Comparison of ENCODE assay signal across 22 cellular contexts in genomic region chr9:93801120-93801519, GRCh38.
"Had no signal": no experiment of that assay in that cellular context is flagged by ENCODE, and none has a peak within 500 bp of the region (broad histone marks: within the 10 kb centered on the region; RNA-seq: fewer than 3 reads in every experiment).

No MANE protein-coding gene starts in this region.

- H3K27me3 ChIP-seq: foreskin keratinocyte, left lung had no signal

- H3K4me3 ChIP-seq: coronary artery, dorsolateral prefrontal cortex, gastroesophageal sphincter, heart right ventricle, left lung, lower lobe of right lung, mucosa of descending colon had no signal

- H3K9me3 ChIP-seq: mucosa of descending colon had no signal

- FAIRE-seq: colon, endothelial cell of umbilical vein, frontal cortex, islet of Langerhans, keratinocyte had no signal

- H3K4me1 ChIP-seq: foreskin keratinocyte, gastroesophageal sphincter, heart right ventricle, left lung, lower lobe of right lung had no signal

- H3K27ac ChIP-seq: coronary artery, dorsolateral prefrontal cortex, foreskin keratinocyte, gastroesophageal sphincter, heart right ventricle, left lung, lower lobe of right lung had no signal

- ATAC-seq: esophagus mucosa, foreskin keratinocyte, gastroesophageal sphincter, heart right ventricle, left cardiac atrium, left ventricle myocardium superior, mucosa of descending colon had no signal

- H3K36me3 ChIP-seq: gastroesophageal sphincter, heart right ventricle, left lung, lower lobe of right lung had no signal

- DNase-seq: dermis blood vessel endothelial cell; dorsolateral prefrontal cortex; effector CD4-positive, alpha-beta T cell; effector memory CD4-positive, alpha-beta T cell; foreskin keratinocyte; glutamatergic neuron; heart right ventricle; hippocampal formation; left cardiac atrium; left lung; left ventricle myocardium superior; lower lobe of right lung; mesenchymal stem cell; mucosa of descending colon had no signal
